1 cellular context compared by ENCODE assay signal in the genomic region with DNA sequence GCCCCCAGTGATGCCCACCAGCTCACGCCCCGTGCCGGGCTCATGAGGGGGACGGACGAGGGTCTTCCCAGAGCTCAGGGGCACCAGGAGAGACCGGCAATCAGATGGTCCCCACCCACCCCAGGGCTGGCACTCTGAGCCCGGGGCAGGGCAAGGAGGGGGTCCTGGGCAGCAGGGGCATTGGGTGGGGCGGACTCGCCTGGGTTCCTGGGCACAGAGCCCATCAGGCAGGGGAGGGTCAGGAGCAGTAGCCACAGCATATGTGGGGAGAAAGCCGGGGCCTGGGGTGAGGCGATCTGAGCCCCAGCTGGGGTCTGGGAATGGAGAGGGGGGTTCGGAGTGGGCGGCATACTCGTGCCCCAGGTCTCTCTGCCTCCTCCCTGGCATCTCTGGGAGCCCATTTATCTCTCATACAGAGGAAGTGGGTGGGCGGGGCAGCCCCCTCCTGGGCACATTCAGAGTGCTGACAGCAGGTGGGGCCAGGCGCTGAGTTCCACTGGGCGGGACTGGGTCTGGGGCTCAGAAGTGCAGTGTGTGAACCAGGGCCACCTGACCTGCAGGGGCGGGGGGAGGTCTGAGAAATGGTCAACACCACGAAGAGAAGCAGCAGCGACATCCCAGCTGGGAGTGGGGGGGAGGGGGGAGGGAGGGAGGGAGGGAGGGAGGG.
TF ChIP-seq lines count a peak whose summit lies in the region.

No MANE protein-coding gene starts in this region.

TF ChIP-seq in HCT116, 20 proteins besides CTCF, POLR2A, EP300 and RAD21:
- TF ChIP-seq CEBPB (IDR thresholded peaks at IDR 0.05; ENCODE audit: low read depth) (no peak), EZH2 (IDR thresholded peaks at IDR 0.05) (no peak), ZFX (IDR thresholded peaks at IDR 0.05) (no peak), YY1 (IDR thresholded peaks at IDR 0.05; ENCODE audit: extremely low read depth, insufficient replicate concordance, low read depth, low read length) (no peak), EGR1 (IDR thresholded peaks at IDR 0.05; ENCODE audit: low read depth) (no peak), SRF (IDR thresholded peaks at IDR 0.05; ENCODE audit: low read depth) (no peak), CBX3 (IDR thresholded peaks at IDR 0.05; ENCODE audit: low read depth) (no peak), SIN3A (IDR thresholded peaks at IDR 0.05; ENCODE audit: low read depth) (no peak), ELF1 (IDR thresholded peaks at IDR 0.05; ENCODE audit: borderline replicate concordance, low read depth) (no peak), POLR2AphosphoS5 (IDR thresholded peaks at IDR 0.05; ENCODE audit: low read depth, low read length) (no peak)
